Comparison of ENCODE assay signal across 1 cellular context in the genomic region with DNA sequence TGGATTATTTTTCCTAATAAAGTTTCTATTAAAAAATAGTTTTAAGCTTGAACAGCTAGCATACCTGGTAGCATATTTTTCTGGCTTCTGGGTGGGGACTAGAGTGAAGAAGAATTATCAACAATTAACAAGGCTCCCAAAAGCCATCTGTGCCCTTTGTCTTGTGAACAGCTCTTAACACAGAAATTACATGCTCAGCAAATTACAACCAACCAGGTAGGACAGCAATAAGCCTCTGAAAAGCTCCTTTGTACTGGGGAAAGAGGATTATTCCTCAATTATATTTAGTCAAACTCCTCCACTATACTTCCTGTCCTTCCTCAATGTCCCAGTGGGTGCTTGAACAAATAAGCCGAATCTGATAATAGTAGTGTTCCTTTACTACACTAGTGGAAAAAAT.
TF ChIP-seq lines count a peak whose summit lies in the region.

No MANE protein-coding gene starts in this region.

TF ChIP-seq in IMR-90, 13 proteins besides CTCF, POLR2A, EP300 and RAD21 (continued from another document):
- TF ChIP-seq MAFK (IDR thresholded peaks at IDR 0.05; ENCODE audit: low read depth, low read length): peak; percentile 24; the same call in 1 of the 2 replicates
